21 cellular contexts compared by ENCODE assay signal in genomic region chr2:221468288-221468687, GRCh38.
A peak's percentile ranks its signal among the peaks of the same experiment; 100 is the strongest.
DNase-seq lines count a peak whose midpoint lies in the region; ATAC-seq and TF ChIP-seq lines count a peak whose summit lies in the region.
"Had no signal": no experiment of that assay in that cellular context is flagged by ENCODE, and none has a peak within 500 bp of the region (broad histone marks: within the 10 kb centered on the region; RNA-seq: fewer than 3 reads in every experiment).

No MANE protein-coding gene starts in this region.

- H3K36me3 ChIP-seq in Loucy (ENCODE audit: insufficient read depth, low read length): no peaks in the 10 kb centered on the region
- peaks cover 3% of the 10 kb centered on the region for H3K36me3 ChIP-seq in ectodermal cell (ENCODE audit: control insufficient read depth, insufficient read depth, low read length)
- H3K36me3 ChIP-seq in neuronal stem cell (replicated peaks in 1 of 2; ENCODE audit: control insufficient read depth in 2 of 2, insufficient read depth in 2 of 2, low read length in 2 of 2): peaks cover 0 to 2% of the 10 kb centered on the region in 2 donors
- no peaks in the 10 kb centered on the region for H3K36me3 ChIP-seq in mesenchymal stem cell (ENCODE audit: control insufficient read depth in 1 of 2, insufficient read depth in 2 of 2, low read depth in 1 of 2, low read length in 2 of 2)

- no peaks in the 10 kb centered on the region for H3K79me2 ChIP-seq in Loucy (ENCODE audit: insufficient read depth, low read length)

- no peak overlapping the region for H4K91ac ChIP-seq in neuronal stem cell (ENCODE audit: low read depth, low read length, poor library complexity)
- H4K91ac ChIP-seq in mesenchymal stem cell (ENCODE audit: low read length): no peak overlapping the region

- no peak for ATAC-seq in GM18517 (IDR thresholded peaks at IDR 0.05; ENCODE audit: unreplicated experiment)
- no peak for ATAC-seq in activated CD4-positive, alpha-beta T cell treated with anti-CD3 and anti-CD28 coated beads for 36 hours
- ATAC-seq: HCT116, SK-N-SH treated with all-trans-retinoic acid at 6 μM for 48 hours had no signal

- no peak overlapping the region for H2BK12ac ChIP-seq in neuronal stem cell (ENCODE audit: low read length)
- no peak overlapping the region for H2BK12ac ChIP-seq in mesenchymal stem cell (ENCODE audit: low read length in 2 of 2)

- H3K4me3 ChIP-seq in Loucy (ENCODE audit: low read length, poor library complexity, severe bottlenecking) (no peak overlapping the region), ectodermal cell (ENCODE audit: insufficient read depth, low read depth, low read length) (no peak overlapping the region), neuronal stem cell (ENCODE audit: low read length in 2 of 2) (no peak overlapping the region), mesenchymal stem cell (ENCODE audit: insufficient read depth in 1 of 2, low read depth in 1 of 2, low read length in 2 of 2) (no peak overlapping the region)
- H3K4me3 ChIP-seq: PC-9 had no signal

- POLR2A ChIA-PET in activated CD4-positive, alpha-beta T cell treated with anti-CD3 and anti-CD28 coated beads for 36 hours (lab: Charles Lee): no interaction called here

- no peaks in the 10 kb centered on the region for H3K9me2 ChIP-seq in Loucy (replicated peaks; ENCODE audit: low read depth, low read length)

- CTCF ChIA-PET in activated CD4-positive, alpha-beta T cell treated with anti-CD3 and anti-CD28 coated beads for 36 hours (lab: Charles Lee): interaction anchor here (0.7 kb wide), 1 partner anchor 745 kb away, joined by 3 read pairs; no protein-coding TSS in a partner anchor

- DNase-seq in iPS DF 4.7 (ENCODE audit: extremely low read depth, low spot score) (peak; percentile 51), neuronal stem cell (ENCODE audit: low spot score) (peak; percentile 44), mesenchymal stem cell (no peak), NCI-H446 treated with DMSO at 0.1 percent for 48 hours (lab: John Stamatoyannopoulos, UW) (no peak)
- DNase-seq in activated CD4-positive, alpha-beta T cell treated with anti-CD3 and anti-CD28 coated beads for 36 hours: no peak
- DNase-seq: ACHN, DMS79, KBM-7, MV-4-11, NCI-H187, NCI-H2107, NCI-H2227 treated with DMSO at 0.1 percent for 48 hours, NCI-H524, PC-9, SIG-M5 had no signal

- H3K27ac ChIP-seq in ectodermal cell (ENCODE audit: insufficient read depth, low read depth, low read length, poor library complexity, severe bottlenecking): peak overlapping the region; percentile 64
- peak overlapping the region; percentile 77 for H3K27ac ChIP-seq in neuronal stem cell (replicated peaks; ENCODE audit: low read length)
- H3K27ac ChIP-seq in mesenchymal stem cell (ENCODE audit: low read length, poor library complexity, severe bottlenecking): no peak overlapping the region
- H3K27ac ChIP-seq: PC-9, RWPE1 had no signal

- no peaks in the 10 kb centered on the region for H3K36me3 Mint-ChIP-seq in activated CD4-positive, alpha-beta T cell treated with anti-CD3 and anti-CD28 coated beads for 36 hours (ENCODE audit: low read depth)

- H3K4me1 ChIP-seq in Loucy (ENCODE audit: insufficient read depth, low read length, poor library complexity, severe bottlenecking) (peaks cover 90% of the 10 kb centered on the region), ectodermal cell (ENCODE audit: control insufficient read depth, insufficient read depth, low read length) (peaks cover 47% of the 10 kb centered on the region), neuronal stem cell (ENCODE audit: control insufficient read depth in 2 of 2, insufficient read depth in 1 of 2, low read depth in 1 of 2, low read length in 2 of 2) (peaks cover 0 to 14% of the 10 kb centered on the region in 2 donors), mesenchymal stem cell (ENCODE audit: control insufficient read depth, insufficient read depth, low read depth, low read length) (peaks cover 1% of the 10 kb centered on the region)

- H2BK5ac ChIP-seq in neuronal stem cell (ENCODE audit: low read length): no peak overlapping the region
- no peak overlapping the region for H2BK5ac ChIP-seq in mesenchymal stem cell (ENCODE audit: low read depth, low read length, poor library complexity, severe bottlenecking)

- H3K9ac ChIP-seq in Loucy (ENCODE audit: low read depth, low read length, poor library complexity, severe bottlenecking): peak overlapping the region; percentile 7
- H3K9ac ChIP-seq in neuronal stem cell (ENCODE audit: low read depth, low read length, poor library complexity): no peak overlapping the region
- H3K9ac ChIP-seq in mesenchymal stem cell (ENCODE audit: low read length): no peak overlapping the region

- H3K4ac ChIP-seq in neuronal stem cell (ENCODE audit: low read length) (no peak overlapping the region), mesenchymal stem cell (ENCODE audit: low read depth in 1 of 2, low read length in 2 of 2) (no peak overlapping the region)

- no peak overlapping the region for H3K18ac ChIP-seq in neuronal stem cell (ENCODE audit: low read length)
- H3K18ac ChIP-seq in mesenchymal stem cell (ENCODE audit: low read depth in 1 of 2, low read length in 2 of 2): no peak overlapping the region

- H2AFZ ChIP-seq in Loucy (ENCODE audit: low read length) (no peak overlapping the region; the same call in 1 of the 2 replicates), neuronal stem cell (ENCODE audit: low read length) (no peak overlapping the region), mesenchymal stem cell (ENCODE audit: low read depth, low read length) (no peak overlapping the region)
- H2AFZ ChIP-seq: PC-9 had no signal

- H3F3A ChIP-seq in Loucy (ENCODE audit: low read depth): no peaks in the 10 kb centered on the region

- H3K9me3 ChIP-seq in Loucy (ENCODE audit: insufficient read depth, low read depth, low read length): no peaks in the 10 kb centered on the region
- no peaks in the 10 kb centered on the region for H3K9me3 ChIP-seq in ectodermal cell (ENCODE audit: control insufficient read depth, low read length)
- no peaks in the 10 kb centered on the region for H3K9me3 ChIP-seq in neuronal stem cell (replicated peaks in 1 of 2; ENCODE audit: control insufficient read depth in 2 of 2, insufficient read depth in 1 of 2, low read depth in 1 of 2, low read length in 2 of 2)
- H3K9me3 ChIP-seq in mesenchymal stem cell (ENCODE audit: control insufficient read depth, low read length): no peaks in the 10 kb centered on the region

- no peak overlapping the region for H3K27ac Mint-ChIP-seq in activated CD4-positive, alpha-beta T cell treated with anti-CD3 and anti-CD28 coated beads for 36 hours

- H3K27me3 ChIP-seq in Loucy (ENCODE audit: insufficient read depth, low read length, poor library complexity, severe bottlenecking): no peaks in the 10 kb centered on the region
- no peaks in the 10 kb centered on the region for H3K27me3 ChIP-seq in ectodermal cell (ENCODE audit: control insufficient read depth, insufficient read depth, low read length, poor library complexity, severe bottlenecking)
- no peaks in the 10 kb centered on the region for H3K27me3 ChIP-seq in neuronal stem cell (ENCODE audit: control insufficient read depth in 3 of 3, insufficient read depth in 3 of 3, low read depth in 1 of 3, low read length in 3 of 3)
- H3K27me3 ChIP-seq in mesenchymal stem cell (ENCODE audit: control insufficient read depth in 1 of 2, insufficient read depth in 1 of 2, low read length in 2 of 2): no peaks in the 10 kb centered on the region

- H2AK5ac ChIP-seq in neuronal stem cell (ENCODE audit: low read depth, low read length) (no peak overlapping the region), mesenchymal stem cell (ENCODE audit: low read length, severe bottlenecking) (no peak overlapping the region)

- H3K14ac ChIP-seq in neuronal stem cell (ENCODE audit: low read length) (no peak overlapping the region), mesenchymal stem cell (ENCODE audit: low read length in 2 of 2) (no peak overlapping the region)

- no peaks in the 10 kb centered on the region for H4K20me1 ChIP-seq in Loucy (ENCODE audit: insufficient read depth, low read length, poor library complexity, severe bottlenecking)

- H3K79me1 ChIP-seq in neuronal stem cell (ENCODE audit: low read depth, low read length) (peaks cover 5% of the 10 kb centered on the region), mesenchymal stem cell (replicated peaks; ENCODE audit: low read length, poor library complexity, severe bottlenecking) (peaks cover 28% of the 10 kb centered on the region)

- no peak overlapping the region for H4K8ac ChIP-seq in neuronal stem cell (ENCODE audit: low read depth, low read length)
- no peak overlapping the region for H4K8ac ChIP-seq in mesenchymal stem cell (ENCODE audit: low read length)

- peaks cover 37% of the 10 kb centered on the region for H3K4me1 Mint-ChIP-seq in activated CD4-positive, alpha-beta T cell treated with anti-CD3 and anti-CD28 coated beads for 36 hours

- H3K9me3 Mint-ChIP-seq in activated CD4-positive, alpha-beta T cell treated with anti-CD3 and anti-CD28 coated beads for 36 hours (ENCODE audit: low read depth): no peaks in the 10 kb centered on the region

- H3K4me2 ChIP-seq in Loucy (ENCODE audit: low read depth, low read length, poor library complexity, severe bottlenecking): peak overlapping the region; percentile 81
- no peak overlapping the region for H3K4me2 ChIP-seq in neuronal stem cell (ENCODE audit: insufficient read depth, low read length, poor library complexity, severe bottlenecking)
- no peak overlapping the region for H3K4me2 ChIP-seq in mesenchymal stem cell (ENCODE audit: low read length, poor library complexity, severe bottlenecking)
- H3K4me2 ChIP-seq: PC-9 had no signal

- WGBS in ectodermal cell, 2 experiments: 0% methylated on average over 2 of the region's 2 CpGs
- no CpG with 5 or more reads among the region's 2 CpGs for WGBS in neuronal stem cell (ENCODE audit: extremely low coverage in 2 of 2, insufficient read length in 2 of 2, insufficient replicate concordance in 1 of 2), 2 donors
- whole genome bisulfite sequencing in mesenchymal stem cell: 50% methylated on average over 2 of the region's 2 CpGs

- no peak for TF ChIP-seq CTCF in Loucy (conservative IDR thresholded peaks at IDR 0.05; ENCODE audit: low read length)

- no peak overlapping the region for H3K4me3 Mint-ChIP-seq in activated CD4-positive, alpha-beta T cell treated with anti-CD3 and anti-CD28 coated beads for 36 hours

- no peak overlapping the region for H2BK15ac ChIP-seq in neuronal stem cell (ENCODE audit: low read length)
- no peak overlapping the region for H2BK15ac ChIP-seq in mesenchymal stem cell (ENCODE audit: low read depth, poor library complexity, severe bottlenecking)

- intact Hi-C loops in activated CD4-positive, alpha-beta T cell treated with anti-CD3 and anti-CD28 coated beads for 36 hours (cut with DNase I, micrococcal nuclease): loop anchor here in 1 of 2 experiments (5.0 kb wide), 1 partner anchor 104 kb away; the partner anchor contains the start of gene EPHA4

- no peaks in the 10 kb centered on the region for H3K27me3 Mint-ChIP-seq in activated CD4-positive, alpha-beta T cell treated with anti-CD3 and anti-CD28 coated beads for 36 hours

- H2BK120ac ChIP-seq in neuronal stem cell (ENCODE audit: low read depth, low read length) (no peak overlapping the region), mesenchymal stem cell (ENCODE audit: low read depth, low read length) (no peak overlapping the region)

- H3K23ac ChIP-seq in neuronal stem cell (ENCODE audit: low read depth, low read length, poor library complexity): no peak overlapping the region
- H3K23ac ChIP-seq in mesenchymal stem cell (ENCODE audit: low read length in 2 of 2): no peak overlapping the region

Comparison
In these comparisons a context has a peak if more than half of its experiments do, and no peak if none do; other contexts are left out.
1. DNase-seq: peak in iPS DF 4.7 (single experiment) and neuronal stem cell (single experiment); none in activated CD4-positive, alpha-beta T cell treated with anti-CD3 and anti-CD28 coated beads for 36 hours (single experiment), mesenchymal stem cell (single experiment) and NCI-H446 treated with DMSO at 0.1 percent for 48 hours (single experiment).